In genomic region chr15:32614712-32615050, GRCh38 we compare ENCODE assay signal across 1 cellular context.
TF ChIP-seq lines count a peak whose summit lies in the region.
"Not testable (repeated sequence)": the region's sequence is repeated elsewhere in the genome, so short reads cannot be mapped to it uniquely, and the experiment has no call there.

No MANE protein-coding gene starts in this region.

TF ChIP-seq in HepG2, 621 proteins besides CTCF, POLR2A, EP300 and RAD21:
- not testable (repeated sequence) for TF ChIP-seq GABPA (IDR thresholded peaks at IDR 0.05; ENCODE audit: low read depth, low read length)
- TF ChIP-seq GABPA (CRISPR knock-in tag; IDR thresholded peaks at IDR 0.05; ENCODE audit: low read depth) (peak; percentile 37; the same call in 1 of the 2 replicates), ETV5 (CRISPR knock-in tag; IDR thresholded peaks at IDR 0.05; ENCODE audit: borderline replicate concordance) (peak; percentile 24; the same call in 1 of the 2 replicates), GABPB1 (CRISPR knock-in tag; IDR thresholded peaks at IDR 0.05) (peak; percentile 51; the same call in 1 of the 2 replicates)
TF ChIP-seq in HepG2: peak in this region for 3; not testable (repeated sequence) for 618.
